Comparison of ENCODE assay signal across 1 cellular context in the genomic region with DNA sequence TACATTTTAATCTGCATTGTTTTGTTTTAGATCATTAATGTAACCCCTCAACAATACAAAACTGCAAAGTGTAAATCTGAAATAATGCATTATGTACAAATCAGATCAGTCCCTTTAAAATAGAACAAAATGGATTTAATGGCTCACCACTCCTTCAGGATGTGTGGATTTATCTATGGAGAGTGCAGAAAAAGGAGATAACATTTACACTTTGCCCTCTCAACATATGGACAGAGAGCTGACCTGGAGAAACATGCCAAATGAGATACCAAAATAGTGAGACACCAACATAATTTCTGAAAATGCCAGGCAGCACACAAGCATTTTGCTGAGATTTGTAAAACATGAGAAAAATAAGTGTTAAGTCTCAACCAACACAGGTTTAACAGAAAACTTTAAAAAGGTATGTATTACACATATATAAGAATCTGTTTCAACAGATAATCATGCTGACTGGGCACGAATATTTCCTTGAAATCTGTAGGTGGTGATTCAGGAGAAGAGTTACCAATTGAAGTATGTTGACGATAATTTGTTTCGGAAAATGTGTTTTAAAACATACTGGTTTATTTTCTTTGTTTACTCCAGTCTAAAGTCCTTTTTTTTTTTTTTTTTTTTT.
A peak's percentile ranks its signal among the peaks of the same experiment; 100 is the strongest.
TF ChIP-seq lines count a peak whose summit lies in the region.

No MANE protein-coding gene starts in this region.

TF ChIP-seq in K562, 482 proteins besides CTCF, POLR2A, EP300 and RAD21 (continued from another document):
- TF ChIP-seq, protein P1, sequence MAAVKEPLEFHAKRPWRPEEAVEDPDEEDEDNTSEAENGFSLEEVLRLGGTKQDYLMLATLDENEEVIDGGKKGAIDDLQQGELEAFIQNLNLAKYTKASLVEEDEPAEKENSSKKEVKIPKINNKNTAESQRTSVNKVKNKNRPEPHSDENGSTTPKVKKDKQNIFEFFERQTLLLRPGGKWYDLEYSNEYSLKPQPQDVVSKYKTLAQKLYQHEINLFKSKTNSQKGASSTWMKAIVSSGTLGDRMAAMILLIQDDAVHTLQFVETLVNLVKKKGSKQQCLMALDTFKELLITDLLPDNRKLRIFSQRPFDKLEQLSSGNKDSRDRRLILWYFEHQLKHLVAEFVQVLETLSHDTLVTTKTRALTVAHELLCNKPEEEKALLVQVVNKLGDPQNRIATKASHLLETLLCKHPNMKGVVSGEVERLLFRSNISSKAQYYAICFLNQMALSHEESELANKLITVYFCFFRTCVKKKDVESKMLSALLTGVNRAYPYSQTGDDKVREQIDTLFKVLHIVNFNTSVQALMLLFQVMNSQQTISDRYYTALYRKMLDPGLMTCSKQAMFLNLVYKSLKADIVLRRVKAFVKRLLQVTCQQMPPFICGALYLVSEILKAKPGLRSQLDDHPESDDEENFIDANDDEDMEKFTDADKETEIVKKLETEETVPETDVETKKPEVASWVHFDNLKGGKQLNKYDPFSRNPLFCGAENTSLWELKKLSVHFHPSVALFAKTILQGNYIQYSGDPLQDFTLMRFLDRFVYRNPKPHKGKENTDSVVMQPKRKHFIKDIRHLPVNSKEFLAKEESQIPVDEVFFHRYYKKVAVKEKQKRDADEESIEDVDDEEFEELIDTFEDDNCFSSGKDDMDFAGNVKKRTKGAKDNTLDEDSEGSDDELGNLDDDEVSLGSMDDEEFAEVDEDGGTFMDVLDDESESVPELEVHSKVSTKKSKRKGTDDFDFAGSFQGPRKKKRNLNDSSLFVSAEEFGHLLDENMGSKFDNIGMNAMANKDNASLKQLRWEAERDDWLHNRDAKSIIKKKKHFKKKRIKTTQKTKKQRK (IDR thresholded peaks at IDR 0.05; ENCODE audit: borderline replicate concordance, low read depth, low read length), result no peak
- TF ChIP-seq, protein P2, sequence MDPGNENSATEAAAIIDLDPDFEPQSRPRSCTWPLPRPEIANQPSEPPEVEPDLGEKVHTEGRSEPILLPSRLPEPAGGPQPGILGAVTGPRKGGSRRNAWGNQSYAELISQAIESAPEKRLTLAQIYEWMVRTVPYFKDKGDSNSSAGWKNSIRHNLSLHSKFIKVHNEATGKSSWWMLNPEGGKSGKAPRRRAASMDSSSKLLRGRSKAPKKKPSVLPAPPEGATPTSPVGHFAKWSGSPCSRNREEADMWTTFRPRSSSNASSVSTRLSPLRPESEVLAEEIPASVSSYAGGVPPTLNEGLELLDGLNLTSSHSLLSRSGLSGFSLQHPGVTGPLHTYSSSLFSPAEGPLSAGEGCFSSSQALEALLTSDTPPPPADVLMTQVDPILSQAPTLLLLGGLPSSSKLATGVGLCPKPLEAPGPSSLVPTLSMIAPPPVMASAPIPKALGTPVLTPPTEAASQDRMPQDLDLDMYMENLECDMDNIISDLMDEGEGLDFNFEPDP (CRISPR knock-in tag; IDR thresholded peaks at IDR 0.05), result no peak
- TF ChIP-seq ELF4 (CRISPR knock-in tag; IDR thresholded peaks at IDR 0.05) (no peak), ZNF316 (IDR thresholded peaks at IDR 0.05) (peak; percentile 66), MTF1 (CRISPR knock-in tag; IDR thresholded peaks at IDR 0.05; ENCODE audit: borderline replicate concordance) (no peak), MAFF (IDR thresholded peaks at IDR 0.05; ENCODE audit: low read length) (no peak), C11orf30 (IDR thresholded peaks at IDR 0.05; ENCODE audit: low read depth) (peak; percentile 51; the same call in 1 of the 2 replicates), HNRNPL (IDR thresholded peaks at IDR 0.05; ENCODE audit: low read depth, low read length) (no peak), ZKSCAN3 (CRISPR knock-in tag; IDR thresholded peaks at IDR 0.05) (no peak), JUN (IDR thresholded peaks at IDR 0.05; ENCODE audit: borderline replicate concordance, low read depth, low read length) (no peak), JUN (CRISPR knock-in tag; IDR thresholded peaks at IDR 0.05; ENCODE audit: borderline replicate concordance) (no peak), GATAD2A (IDR thresholded peaks at IDR 0.05) (no peak), RAD51 (IDR thresholded peaks at IDR 0.05; ENCODE audit: borderline replicate concordance, low read depth) (no peak)
- TF ChIP-seq, protein P3, sequence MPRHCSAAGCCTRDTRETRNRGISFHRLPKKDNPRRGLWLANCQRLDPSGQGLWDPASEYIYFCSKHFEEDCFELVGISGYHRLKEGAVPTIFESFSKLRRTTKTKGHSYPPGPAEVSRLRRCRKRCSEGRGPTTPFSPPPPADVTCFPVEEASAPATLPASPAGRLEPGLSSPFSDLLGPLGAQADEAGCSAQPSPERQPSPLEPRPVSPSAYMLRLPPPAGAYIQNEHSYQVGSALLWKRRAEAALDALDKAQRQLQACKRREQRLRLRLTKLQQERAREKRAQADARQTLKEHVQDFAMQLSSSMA (CRISPR knock-in tag; IDR thresholded peaks at IDR 0.05), result no peak
